ENCODE assay signal across 8 cellular contexts in the genomic region with DNA sequence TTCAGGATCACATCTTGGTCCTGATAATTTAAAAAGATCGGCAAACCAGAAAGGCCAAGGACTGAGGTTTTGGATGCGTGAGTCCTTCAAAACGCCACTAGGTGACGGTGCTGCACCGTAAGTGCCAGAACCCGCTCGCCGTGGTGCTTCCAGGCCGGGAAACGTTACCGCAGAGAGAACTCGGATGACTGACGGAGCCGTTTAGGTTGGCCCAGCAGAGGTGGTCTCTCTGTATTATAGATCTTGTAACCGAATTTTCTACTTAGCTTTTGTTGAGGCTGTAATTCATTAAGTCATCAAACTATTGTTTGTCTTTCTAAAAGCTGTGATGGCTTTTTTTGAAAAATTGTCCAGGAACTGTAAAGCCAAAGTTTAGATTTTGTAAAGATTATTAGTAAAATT. TPM values are rescaled to one million over a fixed set of nuclear protein-coding genes. Genes with fewer than 3 reads are reported as not detected.
DNase-seq lines count a peak whose midpoint lies in the region; ATAC-seq lines count a peak whose summit lies in the region.

No MANE protein-coding gene starts in this region.

- no peak overlapping the region for H2AFZ ChIP-seq in mesenchymal stem cell (ENCODE audit: low read depth, low read length)

- H3K18ac ChIP-seq in mesenchymal stem cell (ENCODE audit: low read depth in 1 of 2, low read length in 2 of 2), result no peak overlapping the region

- no peak overlapping the region for H3K23ac ChIP-seq in mesenchymal stem cell (ENCODE audit: low read length in 2 of 2)

- H3K27ac Mint-ChIP-seq in activated CD4-positive, alpha-beta memory T cell treated with anti-CD3 and anti-CD28 coated beads for 36 hours, result no peak overlapping the region

- WGBS in mesenchymal stem cell, result 3% methylated on average over 13 of the region's 15 CpGs

- H3K36me3 Mint-ChIP-seq in activated CD4-positive, alpha-beta memory T cell treated with anti-CD3 and anti-CD28 coated beads for 36 hours, result no peaks in the 10 kb centered on the region

- ATAC-seq in GM18868 (IDR thresholded peaks at IDR 0.05; ENCODE audit: unreplicated experiment), result peak; percentile 97
- peak; percentile 87 for ATAC-seq in HG03378 (IDR thresholded peaks at IDR 0.05; ENCODE audit: unreplicated experiment)

- no peak overlapping the region for H3K4ac ChIP-seq in mesenchymal stem cell (ENCODE audit: low read depth in 1 of 2, low read length in 2 of 2)

- no peaks in the 10 kb centered on the region for H3K36me3 ChIP-seq in mesenchymal stem cell (ENCODE audit: control insufficient read depth in 1 of 2, insufficient read depth in 2 of 2, low read depth in 1 of 2, low read length in 2 of 2)

- no peak overlapping the region for H3K4me3 Mint-ChIP-seq in activated CD4-positive, alpha-beta memory T cell treated with anti-CD3 and anti-CD28 coated beads for 36 hours

- no peaks in the 10 kb centered on the region for H3K79me1 ChIP-seq in mesenchymal stem cell (replicated peaks; ENCODE audit: low read length, poor library complexity, severe bottlenecking)

- no peak overlapping the region for H2AK5ac ChIP-seq in mesenchymal stem cell (ENCODE audit: low read length, severe bottlenecking)

- no peaks in the 10 kb centered on the region for H3K4me1 ChIP-seq in mesenchymal stem cell (ENCODE audit: control insufficient read depth, insufficient read depth, low read depth, low read length)

- H4K91ac ChIP-seq in mesenchymal stem cell (ENCODE audit: low read length), result no peak overlapping the region

- peak overlapping the region; percentile 36 for H3K9ac ChIP-seq in mesenchymal stem cell (ENCODE audit: low read length)

- intact Hi-C loops in activated CD4-positive, alpha-beta memory T cell treated with anti-CD3 and anti-CD28 coated beads for 36 hours (cut with micrococcal nuclease), result loop anchor here (1.0 to 10.0 kb wide), 2 partner anchors 96 to 720 kb away; no protein-coding TSS in a partner anchor

- no peak overlapping the region for H3K27ac ChIP-seq in mesenchymal stem cell (ENCODE audit: low read length, poor library complexity, severe bottlenecking)

- POLR2A ChIA-PET in activated CD4-positive, alpha-beta memory T cell treated with anti-CD3 and anti-CD28 coated beads for 36 hours (lab: Charles Lee), result no interaction called here

- no peaks in the 10 kb centered on the region for H3K9me3 Mint-ChIP-seq in activated CD4-positive, alpha-beta memory T cell treated with anti-CD3 and anti-CD28 coated beads for 36 hours

- H3K14ac ChIP-seq in mesenchymal stem cell (ENCODE audit: low read length in 2 of 2), result no peak overlapping the region

- H2BK5ac ChIP-seq in mesenchymal stem cell (ENCODE audit: low read depth, low read length, poor library complexity, severe bottlenecking), result no peak overlapping the region

- H4K8ac ChIP-seq in mesenchymal stem cell (ENCODE audit: low read length), result no peak overlapping the region

- DNase-seq in AG08396 (ENCODE audit: low spot score), result peak; percentile 81
- DNase-seq in NCI-H774 (lab: John Stamatoyannopoulos, UW), result peak; percentile 81
- DNase-seq in activated CD4-positive, alpha-beta memory T cell treated with anti-CD3 and anti-CD28 coated beads for 36 hours, result peak; percentile 77
- DNase-seq in effector CD8-positive, alpha-beta T cell (lab: John Stamatoyannopoulos, UW), result peak; percentile 11
- DNase-seq in mesenchymal stem cell, result peak; percentile 73
- peak; percentile 39 to 44 for DNase-seq in stimulated activated CD8-positive, alpha-beta memory T cell treated with anti-CD3 and anti-CD28 coated beads, Interleukin-2, amount 100 ng/mL, for 48 hours (ENCODE audit: low read depth in 2 of 2)

- H3K27me3 Mint-ChIP-seq in activated CD4-positive, alpha-beta memory T cell treated with anti-CD3 and anti-CD28 coated beads for 36 hours, result peaks cover 10% of the 10 kb centered on the region

- H2BK15ac ChIP-seq in mesenchymal stem cell (ENCODE audit: low read depth, poor library complexity, severe bottlenecking), result no peak overlapping the region

- no peak overlapping the region for H2BK12ac ChIP-seq in mesenchymal stem cell (ENCODE audit: low read length in 2 of 2)

- CTCF ChIA-PET in activated CD4-positive, alpha-beta memory T cell treated with anti-CD3 and anti-CD28 coated beads for 36 hours (lab: Charles Lee), result interaction anchor here (0.6 to 2.5 kb wide), 15 partner anchors 13 to 1359 kb away, joined by 3 to 23 read pairs (median 4); a partner anchor contains a TSS

- no peak overlapping the region for H3K4me2 ChIP-seq in mesenchymal stem cell (ENCODE audit: low read length, poor library complexity, severe bottlenecking)

- peak overlapping the region in 1 of 2 experiments; percentile 50 for H3K4me3 ChIP-seq in mesenchymal stem cell (ENCODE audit: insufficient read depth in 1 of 2, low read depth in 1 of 2, low read length in 2 of 2)

- peaks cover 4% of the 10 kb centered on the region for H3K4me1 Mint-ChIP-seq in activated CD4-positive, alpha-beta memory T cell treated with anti-CD3 and anti-CD28 coated beads for 36 hours (ENCODE audit: low read depth)

- no peaks in the 10 kb centered on the region for H3K9me3 ChIP-seq in mesenchymal stem cell (ENCODE audit: control insufficient read depth, low read length)

- H2BK120ac ChIP-seq in mesenchymal stem cell (ENCODE audit: low read depth, low read length), result no peak overlapping the region

- H3K27me3 ChIP-seq in mesenchymal stem cell (ENCODE audit: control insufficient read depth in 1 of 2, insufficient read depth in 1 of 2, low read length in 2 of 2), result peaks cover 3 to 9% of the 10 kb centered on the region in 2 experiments

RNA-seq across cellular contexts. Expression of a gene that starts 39.8 kb away (rescaled TPM):
- not detected for total RNA-seq in activated CD4-positive, alpha-beta memory T cell treated with anti-CD3 and anti-CD28 coated beads for 36 hours
- polyA plus RNA-seq in mesenchymal stem cell (2013, experiment 1 of 2), result not detected
- polyA plus RNA-seq in mesenchymal stem cell (2013, experiment 2 of 2), result not detected

RNA-seq across cellular contexts. Expression of a gene that starts 52.8 kb away (rescaled TPM):
- 10 to 100 TPM; 14.2 to 17.0 TPM for total RNA-seq in activated CD4-positive, alpha-beta memory T cell treated with anti-CD3 and anti-CD28 coated beads for 36 hours
- polyA plus RNA-seq in mesenchymal stem cell (2013, experiment 1 of 2), result 30.0 TPM
- polyA plus RNA-seq in mesenchymal stem cell (2013, experiment 2 of 2), result 30.7 TPM

Comparison
In these comparisons a context has a peak if more than half of its experiments do, and no peak if none do; other contexts are left out.
1. DNase-seq: peak in every context shown above with its lines; median percentile 81 in AG08396; 81 in NCI-H774; 77 in activated CD4-positive, alpha-beta memory T cell treated with anti-CD3 and anti-CD28 coated beads for 36 hours; 73 in mesenchymal stem cell; 42 in stimulated activated CD8-positive, alpha-beta memory T cell treated with anti-CD3 and anti-CD28 coated beads, Interleukin-2, amount 100 ng/mL, for 48 hours; 11 in effector CD8-positive, alpha-beta T cell.